8 cellular contexts compared by ENCODE assay signal in genomic region chr11:111378773-111379499, GRCh38. TPM values are rescaled to one million over a fixed set of nuclear protein-coding genes. Genes with fewer than 3 reads are reported as not detected.
DNase-seq lines count a peak whose midpoint lies in the region; ATAC-seq, FAIRE-seq and TF ChIP-seq lines count a peak whose summit lies in the region.

TSS of gene POU2AF1 (minus strand) at chr11:111379275. CDS start at chr11:111379177, 98 bp downstream.

- peak within 1 kb of the TSS; percentile 97 for H3K27ac Mint-ChIP-seq in T-helper 1 cell treated with Interleukin-12 subunit alpha and Interleukin-12 subunit beta and Interleukin-4 antibody, amounts not matched to agents 30 μg/mL and 1 μg/mL, for 36 hours
- H3K27ac Mint-ChIP-seq in MCF 10A (ENCODE audit: low read depth, unreplicated experiment): no peak within 1 kb of the TSS

- H3K4me1 ChIP-seq in spleen: peaks cover 0 to 67% (median 24%) of the 10 kb centered on the region in 6 donors

- H3K4me3 ChIP-seq in spleen: peak within 1 kb of the TSS; percentile 12 to 71 (median 40)

- no peaks in the 10 kb centered on the region for H3K9me3 Mint-ChIP-seq in T-helper 1 cell treated with Interleukin-12 subunit alpha and Interleukin-12 subunit beta and Interleukin-4 antibody, amounts not matched to agents 30 μg/mL and 1 μg/mL, for 36 hours
- no peaks in the 10 kb centered on the region for H3K9me3 Mint-ChIP-seq in MCF 10A (ENCODE audit: unreplicated experiment)

- H3K27me3 ChIP-seq in spleen (replicated peaks in 1 of 7): peaks cover 0 to 17% (median 0%) of the 10 kb centered on the region in 7 donors

- H3K27ac ChIP-seq in spleen: peak within 1 kb of the TSS; percentile 67 to 93 (median 82)

- BruUV-seq in MCF 10A (replicated peaks; lab: Mats Ljungman, UMichigan): no TSS peak

- H3K36me3 Mint-ChIP-seq in T-helper 1 cell treated with Interleukin-12 subunit alpha and Interleukin-12 subunit beta and Interleukin-4 antibody, amounts not matched to agents 30 μg/mL and 1 μg/mL, for 36 hours (ENCODE audit: low read depth): no peaks in the 10 kb centered on the region
- no peaks in the 10 kb centered on the region for H3K36me3 Mint-ChIP-seq in MCF 10A (ENCODE audit: insufficient read depth, unreplicated experiment)

- no peaks in the 10 kb centered on the region for H3K27me3 Mint-ChIP-seq in T-helper 1 cell treated with Interleukin-12 subunit alpha and Interleukin-12 subunit beta and Interleukin-4 antibody, amounts not matched to agents 30 μg/mL and 1 μg/mL, for 36 hours (ENCODE audit: low read depth)
- H3K27me3 Mint-ChIP-seq in MCF 10A (ENCODE audit: insufficient read depth, unreplicated experiment): no peaks in the 10 kb centered on the region

- intact Hi-C loops in MCF 10A (cut with micrococcal nuclease): no loop called here
- intact Hi-C loops in spleen (cut with DNase I; ENCODE audit: low total_unique reads): no loop called here

- no peaks in the 10 kb centered on the region for H3K9me3 ChIP-seq in spleen

- peak in 2 of 3 donors; percentile 41 to 72 for TF ChIP-seq POLR2A in spleen (IDR thresholded peaks at IDR 0.05)

- DNase-seq in MCF 10A (ENCODE audit: unreplicated experiment) (peak; percentile 58), spleen (peak; percentile 95), DMS114 treated with DMSO at 0.1 percent for 48 hours (lab: John Stamatoyannopoulos, UW; ENCODE audit: unreplicated experiment) (no peak), HCEC 1CT (no peak), HTR-8/SVneo (ENCODE audit: insufficient read length, low spot score) (no peak)

- CTCF ChIA-PET in MCF 10A (lab: Yijun Ruan, JAX): interaction anchor here (0.6 kb wide), 1 partner anchor 872 kb away, joined by 3 read pairs; no protein-coding TSS in a partner anchor

- peak within 1 kb of the TSS; percentile 89 for H3K4me3 Mint-ChIP-seq in T-helper 1 cell treated with Interleukin-12 subunit alpha and Interleukin-12 subunit beta and Interleukin-4 antibody, amounts not matched to agents 30 μg/mL and 1 μg/mL, for 36 hours
- H3K4me3 Mint-ChIP-seq in MCF 10A (ENCODE audit: unreplicated experiment): no peak within 1 kb of the TSS

- H3K4me1 Mint-ChIP-seq in T-helper 1 cell treated with Interleukin-12 subunit alpha and Interleukin-12 subunit beta and Interleukin-4 antibody, amounts not matched to agents 30 μg/mL and 1 μg/mL, for 36 hours (ENCODE audit: low read depth): peaks cover 45% of the 10 kb centered on the region
- no peaks in the 10 kb centered on the region for H3K4me1 Mint-ChIP-seq in MCF 10A (ENCODE audit: insufficient read depth, unreplicated experiment)

- ATAC-seq in GM18502 (IDR thresholded peaks at IDR 0.05; ENCODE audit: poor library complexity, unreplicated experiment) (peak; percentile 70), HG02798 (IDR thresholded peaks at IDR 0.05; ENCODE audit: poor library complexity, unreplicated experiment) (peak; percentile 79)

- H3K36me3 ChIP-seq in spleen: no peaks in the 10 kb centered on the region

- WGBS in spleen, 5 donors: 20 to 30% (median 30%) methylated on average over 21 to 30 of the region's 30 CpGs

- POLR2A ChIA-PET in MCF 10A (lab: Yijun Ruan, JAX): interaction anchor here (0.6 to 1.7 kb wide), 3 partner anchors 13 to 21 kb away, joined by 3 to 5 read pairs (median 4); no protein-coding TSS in a partner anchor

- TF ChIP-seq CTCF in MCF 10A (IDR thresholded peaks at IDR 0.05; ENCODE audit: unreplicated experiment) (no peak), spleen (IDR thresholded peaks at IDR 0.05 in 8 of 11, conservative IDR thresholded peaks at IDR 0.05 in 3 of 11) (no peak)

- FAIRE-seq in HTR-8/SVneo (lab: Jason Lieb, UNC): no peak

RNA-seq across cellular contexts. Expression of gene POU2AF1, which starts in this region (rescaled TPM):
- total RNA-seq in MCF 10A (2022) (not detected in 2 replicates), spleen (100 to 1,000 TPM in 4 of 7 donors, 10 to 100 TPM in 3; 89.1 to 280 (median 124) TPM)
- 100 to 1,000 TPM in 1 of 3 donors, 10 to 100 TPM in 2; 60.1 to 108 (median 73.0) TPM for polyA plus RNA-seq in spleen

Comparison
In these comparisons a context has a peak if more than half of its experiments do, and no peak if none do; other contexts are left out.
1. RNA of gene POU2AF1 (total RNA-seq): 89.1 to 280 TPM in spleen; not detected in MCF 10A; every median in the first group is over 10 times any median in the second.
2. Peak in DNase-seq in MCF 10A; RNA of the gene not detected or under 1 TPM.